Comparison of ENCODE assay signal across 1 cellular context in genomic region chr9:125439434-125440272, GRCh38.
TF ChIP-seq lines count a peak whose summit lies in the region.

No MANE protein-coding gene starts in this region.

TF ChIP-seq in GM23338, 12 proteins besides CTCF, POLR2A, EP300 and RAD21 (continued from another document):
- TF ChIP-seq ZNF462 (CRISPR knock-in tag; IDR thresholded peaks at IDR 0.05) (no peak), ZNF114 (CRISPR knock-in tag; IDR thresholded peaks at IDR 0.05) (no peak), POLR2AphosphoS5 (IDR thresholded peaks at IDR 0.05; ENCODE audit: low read depth) (no peak), STAT1 (IDR thresholded peaks at IDR 0.05; ENCODE audit: unreplicated experiment) (no peak), EZH2 (IDR thresholded peaks at IDR 0.05; ENCODE audit: low read depth, unreplicated experiment) (no peak), ZNF331 (CRISPR knock-in tag; IDR thresholded peaks at IDR 0.05; ENCODE audit: low read depth) (no peak)
TF ChIP-seq in GM23338: peak in this region for 0.
